ENCODE assay signal across 19 cellular contexts in genomic region chr9:131020862-131021261, GRCh38. TPM values are rescaled to one million over a fixed set of nuclear protein-coding genes. Genes with fewer than 3 reads are reported as not detected.
"Had no signal": no experiment of that assay in that cellular context is flagged by ENCODE, and none has a peak within 500 bp of the region (broad histone marks: within the 10 kb centered on the region; RNA-seq: fewer than 3 reads in every experiment).

No MANE protein-coding gene starts in this region.

- ATAC-seq: activated naive CD4-positive, alpha-beta T cell treated with anti-CD3 and anti-CD28 coated beads, Interleukin-2, amount 50 U/mL, for 72 hours; foreskin keratinocyte; sciatic nerve; SK-N-SH treated with all-trans-retinoic acid at 6 μM for 48 hours; stimulated activated naive B cell treated with anti-CD40 and anti-IgM and Interleukin-4, amounts not matched to agents 10 μg/mL and 1 μg/mL and 100 μg/mL, for 72 hours; T-cell had no signal

- H3K27me3 ChIP-seq: breast epithelium, testis had no signal

- H3K27ac ChIP-seq: esophagus muscularis mucosa, foreskin keratinocyte, left ventricle myocardium inferior, WERI-Rb-1 had no signal

- H3K4me1 ChIP-seq: breast epithelium, foreskin keratinocyte, left ventricle myocardium inferior had no signal

- H3K36me3 ChIP-seq: breast epithelium, esophagus muscularis mucosa, left ventricle myocardium inferior, WERI-Rb-1 had no signal

- H3K9me3 ChIP-seq: breast epithelium, mucosa of descending colon, testis had no signal

- DNase-seq: activated CD4-positive, alpha-beta T cell treated with anti-CD3 and anti-CD28 coated beads, Interleukin-2, amount 10 ng/mL, durations not matched to agents 7 days and 5 days; activated CD4-positive, CD25-positive, alpha-beta regulatory T cell treated with anti-CD3 and anti-CD28 coated beads, Interleukin-2, amount 50 U/mL, for 72 hours; activated T-cell treated with anti-CD3 and anti-CD28 coated beads, Interleukin-2, amount 50 U/mL, for 1 hour; left ventricle myocardium inferior; mucosa of descending colon; naive B cell; occipital lobe; stimulated activated CD4-positive, alpha-beta T cell treated with anti-CD3 and anti-CD28 coated beads, Interleukin-2, amount 100 ng/mL, for 48 hours; stimulated activated CD8-positive, alpha-beta memory T cell treated with anti-CD3 and anti-CD28 coated beads, Interleukin-4, amount 100 ng/mL, for 48 hours; stimulated activated naive B cell treated with anti-CD40 and anti-IgM and Interleukin-4, amounts not matched to agents 10 μg/mL and 1 μg/mL and 100 μg/mL, for 72 hours; T-cell; testis; WERI-Rb-1 had no signal

- H3K4me3 ChIP-seq: breast epithelium, esophagus muscularis mucosa, left ventricle myocardium inferior, mucosa of descending colon, testis had no signal

RNA-seq across cellular contexts. Expression of gene LAMC3, which starts 11.9 kb away (rescaled TPM):
- total RNA-seq: foreskin keratinocyte had no signal
- polyA plus RNA-seq: foreskin keratinocyte had no signal
